8 cellular contexts compared by ENCODE assay signal in the genomic region with DNA sequence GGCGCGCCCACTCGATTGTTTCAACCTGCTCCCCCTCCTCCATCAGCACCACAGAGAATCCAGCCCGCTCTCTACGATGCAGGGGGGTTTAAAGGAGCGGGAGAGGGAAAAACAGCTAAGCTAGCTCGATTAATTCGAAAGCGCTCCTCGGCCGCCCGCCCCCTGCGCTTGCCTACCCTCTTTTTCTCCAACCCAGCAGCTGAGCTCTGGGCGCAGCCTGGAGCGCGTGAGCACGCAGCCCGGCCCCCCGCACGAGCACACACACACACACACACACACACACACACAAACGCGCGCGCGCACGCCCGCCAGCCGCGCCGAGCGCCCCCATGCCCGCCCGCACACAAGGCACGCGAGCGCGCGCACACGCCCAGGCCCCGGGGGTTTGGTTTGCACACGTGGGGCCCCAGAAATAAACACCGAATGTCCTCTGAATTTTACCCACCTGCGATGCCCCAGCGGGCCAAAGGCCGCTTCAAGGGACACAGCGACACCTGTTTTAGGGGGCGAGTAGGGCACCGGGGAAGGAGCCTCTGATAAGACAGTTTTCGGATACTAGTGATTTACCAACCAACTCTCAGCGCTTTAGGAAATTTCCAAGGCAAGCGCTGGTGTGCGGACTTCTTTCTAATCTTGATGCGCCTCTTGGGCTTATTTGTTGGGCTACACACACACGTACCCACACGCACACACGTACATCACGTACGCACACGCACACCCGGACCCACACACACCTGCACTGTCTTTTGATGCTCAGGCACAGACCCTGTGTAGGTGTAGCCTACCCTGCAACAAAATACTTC. TPM values are rescaled to one million over a fixed set of nuclear protein-coding genes. Genes with fewer than 3 reads are reported as not detected.
DNase-seq lines count a peak whose midpoint lies in the region; ATAC-seq and TF ChIP-seq lines count a peak whose summit lies in the region.

No MANE protein-coding gene starts in this region.

- DNase-seq in BE2C (peak; percentile 34), GM13976 (ENCODE audit: low spot score) (peak; percentile 64), NCI-H446 treated with DMSO at 0.1 percent for 48 hours (lab: John Stamatoyannopoulos, UW) (peak; percentile 48), kidney epithelial cell (ENCODE audit: low read depth) (no peak), suprapubic skin (ENCODE audit: low spot score in 2 of 2) (peak in 1 of 2 donors; percentile 68), HuH-7.5 (ENCODE audit: low spot score) (no peak)
- peak; percentile 59 for DNase-seq in activated naive CD8-positive, alpha-beta T cell treated with anti-CD3 and anti-CD28 coated beads, Interleukin-2, amount 50 U/mL, for 24 hours
- DNase-seq in stimulated activated naive CD4-positive, alpha-beta T cell treated with Interleukin-2 at 50 U/mL for 16 hours (lab: John Stamatoyannopoulos, UW) = no peak

- peaks cover 9% of the 10 kb centered on the region for H3K36me3 Mint-ChIP-seq in activated naive CD8-positive, alpha-beta T cell treated with anti-CD3 and anti-CD28 coated beads, Interleukin-2, amount 50 U/mL, for 24 hours (ENCODE audit: low read depth)

- ATAC-seq in activated naive CD8-positive, alpha-beta T cell treated with anti-CD3 and anti-CD28 coated beads, Interleukin-2, amount 50 U/mL, for 24 hours = peak; percentile 45

- TF ChIP-seq POLR2A in suprapubic skin (IDR thresholded peaks at IDR 0.05) = no peak

- H3K9me3 ChIP-seq in BE2C (no peaks in the 10 kb centered on the region), suprapubic skin (no peaks in the 10 kb centered on the region)

- H3K9me3 Mint-ChIP-seq in activated naive CD8-positive, alpha-beta T cell treated with anti-CD3 and anti-CD28 coated beads, Interleukin-2, amount 50 U/mL, for 24 hours = no peaks in the 10 kb centered on the region

- H3K27me3 ChIP-seq in BE2C = peaks cover 74% of the 10 kb centered on the region
- H3K27me3 ChIP-seq in kidney epithelial cell (ENCODE audit: control insufficient read depth, insufficient read depth, low read length) = peaks cover 70% of the 10 kb centered on the region
- H3K27me3 ChIP-seq in suprapubic skin = peaks cover 81% of the 10 kb centered on the region

- peak overlapping the region; percentile 78 for H3K27ac ChIP-seq in suprapubic skin

- H3K4me1 Mint-ChIP-seq in activated naive CD8-positive, alpha-beta T cell treated with anti-CD3 and anti-CD28 coated beads, Interleukin-2, amount 50 U/mL, for 24 hours = peaks cover 55% of the 10 kb centered on the region

- peak overlapping the region; percentile 79 for H3K4me3 Mint-ChIP-seq in activated naive CD8-positive, alpha-beta T cell treated with anti-CD3 and anti-CD28 coated beads, Interleukin-2, amount 50 U/mL, for 24 hours

- H3K27me3 Mint-ChIP-seq in activated naive CD8-positive, alpha-beta T cell treated with anti-CD3 and anti-CD28 coated beads, Interleukin-2, amount 50 U/mL, for 24 hours = peaks cover 75% of the 10 kb centered on the region

- WGBS in suprapubic skin = 3% methylated on average over 44 of the region's 60 CpGs

- H3K27ac Mint-ChIP-seq in activated naive CD8-positive, alpha-beta T cell treated with anti-CD3 and anti-CD28 coated beads, Interleukin-2, amount 50 U/mL, for 24 hours = peak overlapping the region; percentile 76

- TF ChIP-seq CTCF in BE2C (IDR thresholded peaks at IDR 0.05; ENCODE audit: low read depth, low read length) = peak; percentile 46
- peak; percentile 51 for TF ChIP-seq CTCF in GM13976 (IDR thresholded peaks at IDR 0.05; ENCODE audit: borderline replicate concordance, control extremely low read depth, extremely low read depth, insufficient read depth, missing control alignments)
- TF ChIP-seq CTCF in kidney epithelial cell (IDR thresholded peaks at IDR 0.05; ENCODE audit: insufficient read depth, low read length, poor library complexity, severe bottlenecking) = no peak
- TF ChIP-seq CTCF in suprapubic skin (IDR thresholded peaks at IDR 0.05) = no peak

- in situ Hi-C loops in GM13976 (cut with MboI; ENCODE audit: low sequenced_read_pairs, unreplicated experiment) = no loop called here

- no peak for TF ChIP-seq EP300 in suprapubic skin (IDR thresholded peaks at IDR 0.05)

- H3K4me1 ChIP-seq in BE2C = no peaks in the 10 kb centered on the region
- H3K4me1 ChIP-seq in suprapubic skin = peaks cover 62% of the 10 kb centered on the region

- H3K36me3 ChIP-seq in BE2C (no peaks in the 10 kb centered on the region), kidney epithelial cell (ENCODE audit: control insufficient read depth, insufficient read depth, low read length) (no peaks in the 10 kb centered on the region), suprapubic skin (no peaks in the 10 kb centered on the region)

- H3K4me3 ChIP-seq in BE2C (ENCODE audit: low read depth, low read length) = peak overlapping the region; percentile 72
- peak overlapping the region; percentile 26 for H3K4me3 ChIP-seq in kidney epithelial cell (ENCODE audit: low read depth, low read length)
- peak overlapping the region; percentile 62 for H3K4me3 ChIP-seq in suprapubic skin

RNA-seq across cellular contexts. Expression of a gene that starts 0.8 kb away (rescaled TPM):
- polyA plus RNA-seq in BE2C (2012; ENCODE audit: insufficient read depth, insufficient read length, low read depth) = 0.36 TPM
- 0.34 and 3.1 TPM in 2 replicates for total RNA-seq in kidney epithelial cell
- total RNA-seq in suprapubic skin = 10 to 100 TPM in 2 of 4 donors, 1 to 10 TPM in 2; 5.1 to 16.1 (median 8.8) TPM

Comparison
In these comparisons a context has a peak if more than half of its experiments do, and no peak if none do; other contexts are left out.
1. DNase-seq: peak in BE2C (single experiment), GM13976 (single experiment), NCI-H446 treated with DMSO at 0.1 percent for 48 hours (single experiment) and activated naive CD8-positive, alpha-beta T cell treated with anti-CD3 and anti-CD28 coated beads, Interleukin-2, amount 50 U/mL, for 24 hours (single experiment); none in kidney epithelial cell (single experiment), stimulated activated naive CD4-positive, alpha-beta T cell treated with Interleukin-2 at 50 U/mL for 16 hours (single experiment) and HuH-7.5 (single experiment).
2. CTCF ChIP-seq: peak in BE2C (single experiment) and GM13976 (single experiment); none in kidney epithelial cell (single experiment) and suprapubic skin (0 of 2).
3. Peak in every context shown above with its lines, with median percentiles within 50 percentile points of each other: H3K4me3 ChIP-seq.